10 cellular contexts compared by ENCODE assay signal in genomic region chr12:97222391-97222790, GRCh38.
"Had no signal": no experiment of that assay in that cellular context is flagged by ENCODE, and none has a peak within 500 bp of the region (broad histone marks: within the 10 kb centered on the region; RNA-seq: fewer than 3 reads in every experiment).

No MANE protein-coding gene starts in this region.

- H3K4me3 ChIP-seq: HAP-1 had no signal

- H3K9ac ChIP-seq: KMS-11 had no signal

- H3K4me1 ChIP-seq: HAP-1 had no signal

- H3K27ac ChIP-seq: HL-60, KMS-11 had no signal

- H3K4me3 Mint-ChIP-seq: HFFc6, IgD-negative memory B cell had no signal

- H3K36me3 Mint-ChIP-seq: IgD-negative memory B cell had no signal

- H3K9me3 ChIP-seq: HAP-1 had no signal

- ATAC-seq: HCT116, HepG2 had no signal

- H3K36me3 ChIP-seq: HAP-1 had no signal

- H3K4me2 ChIP-seq: KMS-11 had no signal

- DNase-seq: GOT3, H7, HFFc6, KBM-7 had no signal

- H3K27ac Mint-ChIP-seq: HFFc6, IgD-negative memory B cell had no signal
